In the genomic region with DNA sequence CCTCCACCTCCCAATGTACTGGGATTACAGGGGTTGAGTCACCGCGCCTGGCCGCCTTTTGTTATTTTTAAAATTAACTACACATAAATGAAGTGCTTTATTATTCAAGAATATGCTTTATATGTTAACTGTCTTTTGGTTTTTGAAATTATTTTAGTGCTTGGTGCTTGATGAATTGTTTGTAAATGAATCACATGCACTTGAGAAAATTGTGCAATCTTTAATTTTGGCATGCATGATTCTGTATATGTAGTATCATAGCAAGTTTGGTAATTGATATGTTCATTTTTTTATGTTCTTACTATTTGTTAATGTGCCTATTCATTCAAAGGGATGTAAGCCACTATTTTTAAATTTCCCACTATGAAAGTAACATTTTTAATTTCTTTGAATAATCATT, we compare ENCODE assay signal across 23 cellular contexts.
"Had no signal": no experiment of that assay in that cellular context is flagged by ENCODE, and none has a peak within 500 bp of the region (broad histone marks: within the 10 kb centered on the region; RNA-seq: fewer than 3 reads in every experiment).

No MANE protein-coding gene starts in this region.

- H3K4me1 Mint-ChIP-seq: activated naive CD4-positive, alpha-beta T cell treated with anti-CD3 and anti-CD28 coated beads, Interleukin-2, amount 10 ng/mL, durations not matched to agents 7 days and 5 days; activated naive CD8-positive, alpha-beta T cell treated with anti-CD3 and anti-CD28 coated beads, Interleukin-2, amount 50 U/mL, for 24 hours; nephron progenitor cell; stimulated activated memory B cell treated with anti-CD40 and anti-IgM and Interleukin-4, amounts not matched to agents 10 μg/mL and 1 μg/mL and 100 μg/mL, for 72 hours had no signal

- H3K4me3 Mint-ChIP-seq: activated naive CD4-positive, alpha-beta T cell treated with anti-CD3 and anti-CD28 coated beads, Interleukin-2, amount 10 ng/mL, durations not matched to agents 7 days and 5 days; activated naive CD8-positive, alpha-beta T cell treated with anti-CD3 and anti-CD28 coated beads, Interleukin-2, amount 50 U/mL, for 24 hours; nephron progenitor cell; stimulated activated memory B cell treated with anti-CD40 and anti-IgM and Interleukin-4, amounts not matched to agents 10 μg/mL and 1 μg/mL and 100 μg/mL, for 72 hours had no signal

- ATAC-seq: activated naive CD8-positive, alpha-beta T cell treated with anti-CD3 and anti-CD28 coated beads, Interleukin-2, amount 50 U/mL, for 24 hours; esophagus mucosa; gastrocnemius medialis; left lung; sciatic nerve; stimulated activated memory B cell treated with anti-CD40 and anti-IgM and Interleukin-4, amounts not matched to agents 10 μg/mL and 1 μg/mL and 100 μg/mL, for 72 hours had no signal

- H3K27me3 ChIP-seq: gastrocnemius medialis, left lung, spleen, thyroid gland had no signal

- H3K27ac ChIP-seq: gastrocnemius medialis, left lung, spleen, thyroid gland, WERI-Rb-1 had no signal

- H3K36me3 ChIP-seq: gastrocnemius medialis, left lung, spleen, thyroid gland, WERI-Rb-1 had no signal

- H3K27me3 Mint-ChIP-seq: activated naive CD4-positive, alpha-beta T cell treated with anti-CD3 and anti-CD28 coated beads, Interleukin-2, amount 10 ng/mL, durations not matched to agents 7 days and 5 days; activated naive CD8-positive, alpha-beta T cell treated with anti-CD3 and anti-CD28 coated beads, Interleukin-2, amount 50 U/mL, for 24 hours; stimulated activated memory B cell treated with anti-CD40 and anti-IgM and Interleukin-4, amounts not matched to agents 10 μg/mL and 1 μg/mL and 100 μg/mL, for 72 hours had no signal

- H3K9me3 ChIP-seq: gastrocnemius medialis, thyroid gland had no signal

- DNase-seq: activated CD4-positive, alpha-beta T cell treated with anti-CD3 and anti-CD28 coated beads for 1 hour; activated CD8-positive, alpha-beta memory T cell treated with anti-CD3 and anti-CD28 coated beads for 24 hours; activated CD8-positive, alpha-beta memory T cell treated with anti-CD3 and anti-CD28 coated beads, Interleukin-2, amount 50 U/mL, for 48 hours; activated effector memory CD4-positive, alpha-beta T cell treated with Interleukin-2 at 50 U/mL for 16 hours; activated naive CD4-positive, alpha-beta T cell treated with anti-CD3 and anti-CD28 coated beads, Interleukin-2, amount 10 ng/mL, durations not matched to agents 7 days and 5 days; activated naive CD8-positive, alpha-beta T cell treated with anti-CD3 and anti-CD28 coated beads, Interleukin-2, amount 50 U/mL, for 24 hours; activated T-cell treated with anti-CD3 and anti-CD28 coated beads, Interleukin-2, amount 50 U/mL, for 48 hours; caudate nucleus; cortex of kidney; effector CD4-positive, alpha-beta T cell; gastrocnemius medialis; head of caudate nucleus; left lung; nephron progenitor cell; nucleus accumbens; spleen; stimulated activated CD4-positive, alpha-beta T cell treated with anti-CD3 and anti-CD28 coated beads, Interleukin-4, amount 100 ng/mL, for 4 hours; SW 1271; thyroid gland; WERI-Rb-1 had no signal

- H3K36me3 Mint-ChIP-seq: activated naive CD4-positive, alpha-beta T cell treated with anti-CD3 and anti-CD28 coated beads, Interleukin-2, amount 10 ng/mL, durations not matched to agents 7 days and 5 days; stimulated activated memory B cell treated with anti-CD40 and anti-IgM and Interleukin-4, amounts not matched to agents 10 μg/mL and 1 μg/mL and 100 μg/mL, for 72 hours had no signal

- H3K4me1 ChIP-seq: gastrocnemius medialis, left lung, spleen, thyroid gland had no signal

- H3K4me3 ChIP-seq: gastrocnemius medialis, left lung, spleen, thyroid gland had no signal

- H3K27ac Mint-ChIP-seq: activated naive CD4-positive, alpha-beta T cell treated with anti-CD3 and anti-CD28 coated beads, Interleukin-2, amount 10 ng/mL, durations not matched to agents 7 days and 5 days; activated naive CD8-positive, alpha-beta T cell treated with anti-CD3 and anti-CD28 coated beads, Interleukin-2, amount 50 U/mL, for 24 hours; nephron progenitor cell; stimulated activated memory B cell treated with anti-CD40 and anti-IgM and Interleukin-4, amounts not matched to agents 10 μg/mL and 1 μg/mL and 100 μg/mL, for 72 hours had no signal
